ENCODE assay signal across 8 cellular contexts in genomic region chr2:61179701-61180639, GRCh38. TPM values are rescaled to one million over a fixed set of nuclear protein-coding genes. Genes with fewer than 3 reads are reported as not detected.
DNase-seq lines count a peak whose midpoint lies in the region; ATAC-seq, FAIRE-seq and TF ChIP-seq lines count a peak whose summit lies in the region.

No MANE protein-coding gene starts in this region.

- no peaks in the 10 kb centered on the region for H4K20me1 ChIP-seq in keratinocyte (ENCODE audit: control insufficient read depth, extremely low read depth, insufficient read depth, low read length)

- no peak overlapping the region for H3K4me3 ChIP-seq in body of pancreas
- H3K4me3 ChIP-seq in keratinocyte (ENCODE audit: control insufficient read depth in 2 of 3, extremely low read depth in 1 of 3, insufficient read depth in 2 of 3, low read depth in 1 of 3, low read length in 3 of 3): peak overlapping the region in 2 of 3 experiments; percentile 48 to 52

- peaks cover 8% of the 10 kb centered on the region for H3K79me2 ChIP-seq in keratinocyte (ENCODE audit: control insufficient read depth, insufficient read depth, low read length)

- no peak for DNase-seq in T-helper 2 cell treated with Interferon-gamma antibody and Interleukin-4, amounts not matched to agents 5 μg/mL and 100 μg/mL, for 36 hours (ENCODE audit: low spot score)
- DNase-seq in T-helper 2 cell: no peak
- peak; percentile 71 to 89 (median 85) for DNase-seq in body of pancreas
- DNase-seq in keratinocyte (ENCODE audit: low read depth, low spot score): no peak
- peak; percentile 83 for DNase-seq in stromal cell of bone marrow (ENCODE audit: low read depth)
- no peak for DNase-seq in central memory CD4-positive, alpha-beta T cell

- peak overlapping the region; percentile 88 for H3K4me2 ChIP-seq in keratinocyte (ENCODE audit: control insufficient read depth, extremely low read depth, insufficient read depth, low read depth, low read length)

- intact Hi-C loops in body of pancreas (cut with DNase I): no loop called here

- H3K9me3 ChIP-seq in body of pancreas (no peaks in the 10 kb centered on the region), keratinocyte (ENCODE audit: control insufficient read depth, low read depth, low read length) (no peaks in the 10 kb centered on the region)

- H2AFZ ChIP-seq in keratinocyte (ENCODE audit: control insufficient read depth, low read length): peak overlapping the region; percentile 69

- peak overlapping the region in 3 of 4 donors; percentile 15 to 63 (median 48) for H3K27ac ChIP-seq in body of pancreas
- H3K27ac ChIP-seq in keratinocyte (ENCODE audit: control insufficient read depth, insufficient read depth, low read length): peak overlapping the region; percentile 63

- H3K27me3 ChIP-seq in body of pancreas: no peaks in the 10 kb centered on the region
- H3K27me3 ChIP-seq in keratinocyte (ENCODE audit: control insufficient read depth, extremely low read depth, insufficient read depth, low read length): no peaks in the 10 kb centered on the region

- H3K4me1 Mint-ChIP-seq in T-helper 2 cell treated with Interferon-gamma antibody and Interleukin-4, amounts not matched to agents 5 μg/mL and 100 μg/mL, for 36 hours (ENCODE audit: low read depth): peaks cover 56% of the 10 kb centered on the region

- dilution Hi-C loops in keratinocyte (cut with MboI; ENCODE audit: extremely low pct_ligation_motif_present, low sequenced_read_pairs): no loop called here

- WGBS in body of pancreas, 2 donors: 40 to 46% methylated on average over 14 of the region's 14 CpGs

- TF ChIP-seq CTCF in body of pancreas (IDR thresholded peaks at IDR 0.05) (no peak), keratinocyte (optimal IDR thresholded peaks at IDR 0.05 in 1 of 3, IDR thresholded peaks at IDR 0.05 in 1 of 3, conservative IDR thresholded peaks at IDR 0.05 in 1 of 3; ENCODE audit: extremely low read depth in 1 of 3, insufficient read depth in 2 of 3, low read length in 3 of 3) (no peak)

- FAIRE-seq in keratinocyte (lab: Jason Lieb, UNC): peak; percentile 13

- H3K36me3 Mint-ChIP-seq in T-helper 2 cell treated with Interferon-gamma antibody and Interleukin-4, amounts not matched to agents 5 μg/mL and 100 μg/mL, for 36 hours (ENCODE audit: low read depth): peaks cover 66% of the 10 kb centered on the region

- H3K27ac Mint-ChIP-seq in T-helper 2 cell treated with Interferon-gamma antibody and Interleukin-4, amounts not matched to agents 5 μg/mL and 100 μg/mL, for 36 hours: peak overlapping the region; percentile 76

- peak overlapping the region; percentile 95 for H3K4me3 Mint-ChIP-seq in T-helper 2 cell treated with Interferon-gamma antibody and Interleukin-4, amounts not matched to agents 5 μg/mL and 100 μg/mL, for 36 hours

- peak overlapping the region; percentile 34 for H3K9ac ChIP-seq in keratinocyte (ENCODE audit: control insufficient read depth, extremely low read depth, insufficient read depth, low read length)

- peaks cover 0 to 13% of the 10 kb centered on the region in 2 donors for H3K36me3 ChIP-seq in body of pancreas (replicated peaks in 1 of 2; ENCODE audit: insufficient read depth in 1 of 2, low read depth in 2 of 2)
- H3K36me3 ChIP-seq in keratinocyte (ENCODE audit: control insufficient read depth in 2 of 2, extremely low read depth in 1 of 2, insufficient read depth in 2 of 2, low read length in 2 of 2): peaks cover 12 to 39% of the 10 kb centered on the region in 2 experiments

- H3K4me1 ChIP-seq in body of pancreas (peaks cover 53% of the 10 kb centered on the region), keratinocyte (ENCODE audit: control insufficient read depth, extremely low read depth, insufficient read depth, low read length) (peaks cover 37% of the 10 kb centered on the region)

- peak; percentile 14 for ATAC-seq in body of pancreas
- no peak for ATAC-seq in GM18498 (IDR thresholded peaks at IDR 0.05; ENCODE audit: unreplicated experiment)
- ATAC-seq in HG02642 (IDR thresholded peaks at IDR 0.05; ENCODE audit: poor library complexity, unreplicated experiment): no peak

- no peaks in the 10 kb centered on the region for H3K9me3 Mint-ChIP-seq in T-helper 2 cell treated with Interferon-gamma antibody and Interleukin-4, amounts not matched to agents 5 μg/mL and 100 μg/mL, for 36 hours

- H3K9me1 ChIP-seq in keratinocyte (ENCODE audit: control insufficient read depth, extremely low read depth, insufficient read depth, low read length): no peaks in the 10 kb centered on the region

- H3K27me3 Mint-ChIP-seq in T-helper 2 cell treated with Interferon-gamma antibody and Interleukin-4, amounts not matched to agents 5 μg/mL and 100 μg/mL, for 36 hours (ENCODE audit: low read depth): peaks cover 5% of the 10 kb centered on the region

- peak in 1 of 3 donors; percentile 45 for TF ChIP-seq POLR2A in body of pancreas (IDR thresholded peaks at IDR 0.05)

RNA-seq across cellular contexts. Expression of gene C2orf74, which starts 18.0 kb away (rescaled TPM):
- 10 to 100 TPM in 1 of 2 donors, 1 to 10 TPM in 1; 3.9 to 25.7 TPM for total RNA-seq in body of pancreas
- polyA plus RNA-seq in keratinocyte: 14.1 to 24.3 TPM (median 20.9 TPM) in 3 replicates
- polyA plus RNA-seq in keratinocyte (2011; ENCODE audit: low read depth): 13.1 TPM
- polyA plus RNA-seq in keratinocyte (2011; cell fraction: cytosol; rRNA removed): 22.9 and 25.1 TPM in 2 replicates
- polyA plus RNA-seq in keratinocyte (2011; cell fraction: nucleus; rRNA removed): 8.1 and 14.2 TPM in 2 replicates
- 12.3 and 23.5 TPM in 2 replicates for polyA plus RNA-seq in keratinocyte (2012; ENCODE audit: low replicate concordance)
- 2.3 to 7.5 TPM (median 2.7 TPM) in 3 replicates for polyA minus RNA-seq in keratinocyte
- polyA minus RNA-seq in keratinocyte (2011; cell fraction: cytosol; rRNA and poly(A)+ RNA removed): 10.0 TPM
- 0.74 and 1.6 TPM in 2 replicates for polyA minus RNA-seq in keratinocyte (2011; cell fraction: nucleus; rRNA and poly(A)+ RNA removed)

Comparison
In these comparisons a context has a peak if more than half of its experiments do, and no peak if none do; other contexts are left out.
1. DNase-seq: peak in body of pancreas (4 of 4) and stromal cell of bone marrow (single experiment); none in T-helper 2 cell treated with Interferon-gamma antibody and Interleukin-4, amounts not matched to agents 5 μg/mL and 100 μg/mL, for 36 hours (single experiment), T-helper 2 cell (0 of 5), keratinocyte (single experiment) and central memory CD4-positive, alpha-beta T cell (single experiment).
2. H3K4me3 ChIP-seq: peak in keratinocyte (2 of 3); none in body of pancreas (0 of 2).